ENCODE assay signal across 22 cellular contexts in the genomic region with DNA sequence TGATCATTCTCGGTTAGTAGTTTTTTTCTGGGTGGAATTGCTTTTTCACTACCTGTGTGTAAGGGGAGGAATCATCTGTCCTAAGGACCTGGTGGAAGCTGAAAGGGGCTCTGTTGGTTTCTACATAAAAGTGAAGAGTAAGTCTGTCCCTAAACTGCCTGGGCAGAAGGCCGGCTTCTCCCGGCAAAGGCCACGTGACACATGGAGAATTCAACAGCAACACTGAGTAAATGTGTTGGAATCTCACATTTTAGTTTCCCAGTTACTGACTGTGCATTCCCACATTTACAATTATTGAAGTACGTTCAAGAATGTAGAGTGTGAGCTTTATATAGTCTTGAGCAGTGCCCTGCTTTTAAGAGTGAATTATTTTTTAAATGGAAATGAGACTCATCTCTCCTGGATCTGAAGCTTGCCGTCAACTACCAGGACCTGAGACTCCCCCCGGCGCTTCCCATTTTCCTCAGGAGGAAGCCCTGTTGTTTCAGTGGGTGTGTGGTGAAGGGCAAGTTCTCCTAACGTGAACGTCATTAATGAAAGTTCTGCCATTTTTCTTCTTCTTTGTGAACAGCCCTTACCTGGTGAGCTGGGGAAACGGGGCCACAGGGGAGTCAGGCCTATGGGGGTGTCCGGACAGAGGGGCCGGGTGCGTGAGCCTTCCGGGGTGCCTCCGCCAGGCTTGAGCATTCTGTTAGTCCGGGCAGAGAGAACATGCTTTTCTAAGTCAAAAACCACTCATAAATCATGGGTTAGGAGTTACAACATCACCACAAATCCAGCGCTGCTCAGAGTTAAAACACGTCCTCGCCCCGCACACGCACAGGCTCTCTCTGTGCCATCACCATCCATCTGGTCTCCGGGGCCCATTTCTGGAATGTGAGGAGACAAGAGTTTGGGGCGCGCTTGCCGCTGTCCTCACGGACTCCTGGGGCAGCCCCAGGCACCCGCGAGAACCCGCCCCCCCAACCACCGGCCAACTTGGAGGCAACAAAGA. TPM values are rescaled to one million over a fixed set of nuclear protein-coding genes. Genes with fewer than 3 reads are reported as not detected.
DNase-seq lines count a peak whose midpoint lies in the region; ATAC-seq and TF ChIP-seq lines count a peak whose summit lies in the region.
"Had no signal": no experiment of that assay in that cellular context is flagged by ENCODE, and none has a peak within 500 bp of the region (broad histone marks: within the 10 kb centered on the region; RNA-seq: fewer than 3 reads in every experiment).

No MANE protein-coding gene starts in this region.

- peaks cover 5 to 7% (median 5%) of the 10 kb centered on the region in 3 donors for H3K4me1 ChIP-seq in skeletal muscle tissue (ENCODE audit: control insufficient read depth in 3 of 3, insufficient read depth in 3 of 3, low read length in 3 of 3)
- H3K4me1 ChIP-seq: foreskin keratinocyte, HAP-1 had no signal

- peak overlapping the region; percentile 44 for H3K27ac ChIP-seq in skeletal muscle tissue (ENCODE audit: low read depth, low read length)
- H3K27ac ChIP-seq: foreskin keratinocyte, pancreas had no signal

- peaks cover 3 to 16% (median 4%) of the 10 kb centered on the region in 3 donors for H3K27me3 ChIP-seq in skeletal muscle tissue (ENCODE audit: control insufficient read depth in 3 of 3, insufficient read depth in 3 of 3, low read length in 3 of 3)
- H3K27me3 ChIP-seq: pancreas had no signal

- TF ChIP-seq CTCF in cardiac fibroblast (IDR thresholded peaks at IDR 0.05; ENCODE audit: low read depth, low read length): no peak

- H3K9ac ChIP-seq in skeletal muscle tissue (ENCODE audit: low read depth in 1 of 3, low read length in 3 of 3): no peak overlapping the region

- H3K36me3 ChIP-seq in skeletal muscle tissue (ENCODE audit: control insufficient read depth in 3 of 3, insufficient read depth in 3 of 3, low read length in 3 of 3): no peaks in the 10 kb centered on the region
- H3K36me3 ChIP-seq: HAP-1, pancreas had no signal

- H3K4me3 ChIP-seq in cardiac fibroblast (replicated peaks in 1 of 2; ENCODE audit: low read depth in 2 of 2, low read length in 2 of 2) (no peak overlapping the region), skeletal muscle tissue (ENCODE audit: low read length in 3 of 3) (no peak overlapping the region)
- H3K4me3 ChIP-seq: HAP-1, pancreas had no signal

- ATAC-seq in GM19328 (IDR thresholded peaks at IDR 0.05; ENCODE audit: unreplicated experiment) (no peak), GM19397 (IDR thresholded peaks at IDR 0.05; ENCODE audit: unreplicated experiment) (no peak)
- ATAC-seq: foreskin keratinocyte, left lobe of liver had no signal

- H3K9me3 ChIP-seq in skeletal muscle tissue (ENCODE audit: control insufficient read depth in 3 of 3, low read length in 3 of 3): peaks cover 0 to 2% (median 0%) of the 10 kb centered on the region in 3 donors
- H3K9me3 ChIP-seq: HAP-1, pancreas had no signal

- DNase-seq in AG20443 (ENCODE audit: low spot score) (peak; percentile 68), cardiac fibroblast (ENCODE audit: low read depth in 2 of 2) (peak; percentile 8 to 39), inferior parietal cortex (ENCODE audit: extremely low spot score) (peak; percentile 40), nucleus accumbens (lab: John Stamatoyannopoulos, UW) (no peak)
- DNase-seq in activated naive CD4-positive, alpha-beta T cell (lab: John Stamatoyannopoulos, UW): no peak
- DNase-seq: ACHN; activated CD4-positive, alpha-beta T cell treated with anti-CD3 and anti-CD28 coated beads, Interleukin-2, amount 50 U/mL, for 1 hour; activated naive CD4-positive, alpha-beta T cell treated with anti-CD3 and anti-CD28 coated beads, Interleukin-2, amount 10 ng/mL, durations not matched to agents 7 days and 5 days; CD4-positive, alpha-beta T cell; cortex of kidney; foreskin keratinocyte; NCI-H1930; NCI-H446; NK-92 treated with Interleukin-12 subunit alpha and Interleukin-12 subunit beta, amount 100 ng/mL, for 24 hours; pancreas; stimulated activated CD4-positive, alpha-beta T cell treated with anti-CD3 and anti-CD28 coated beads, Interleukin-12 subunit alpha, Interleukin-12 subunit beta, amount 100 ng/mL, for 4 hours had no signal

RNA-seq across cellular contexts. Expression of a gene that starts 56.6 kb away (rescaled TPM):
- 26.6 TPM for total RNA-seq in skeletal muscle tissue
- total RNA-seq: CD4-positive, alpha-beta T cell; endothelial cell of umbilical vein had no signal

Comparison
In these comparisons a context has a peak if more than half of its experiments do, and no peak if none do; other contexts are left out.
1. DNase-seq: peak in AG20443 (single experiment), cardiac fibroblast (2 of 2) and inferior parietal cortex (single experiment); none in activated naive CD4-positive, alpha-beta T cell (0 of 4) and nucleus accumbens (0 of 56).